24 cellular contexts compared by ENCODE assay signal in genomic region chr11:112106070-112106469, GRCh38. TPM values are rescaled to one million over a fixed set of nuclear protein-coding genes. Genes with fewer than 3 reads are reported as not detected.
DNase-seq lines count a peak whose midpoint lies in the region; ATAC-seq and TF ChIP-seq lines count a peak whose summit lies in the region.
"Had no signal": no experiment of that assay in that cellular context is flagged by ENCODE, and none has a peak within 500 bp of the region (broad histone marks: within the 10 kb centered on the region; RNA-seq: fewer than 3 reads in every experiment).

No MANE protein-coding gene starts in this region.

- H3K27ac ChIP-seq in HCT116 (ENCODE audit: low read depth, low read length) (no peak overlapping the region; the same call in 1 of the 2 replicates), PC-3 (ENCODE audit: low read length) (no peak overlapping the region)
- H3K27ac ChIP-seq: A549, HL-60 had no signal

- no peak overlapping the region for H2AFZ ChIP-seq in HCT116 (ENCODE audit: low read depth, low read length, poor library complexity, severe bottlenecking)
- H2AFZ ChIP-seq in PC-3 (ENCODE audit: low read length) = peak overlapping the region; percentile 21; the same call in 1 of the 2 replicates

- TF ChIP-seq CTCF in HCT116 (IDR thresholded peaks at IDR 0.05 in 2 of 3, conservative IDR thresholded peaks at IDR 0.05 in 1 of 3; ENCODE audit: borderline replicate concordance in 1 of 3, insufficient read depth in 1 of 3, low read depth in 2 of 3, low read length in 2 of 3) (no peak), PC-3 (conservative IDR thresholded peaks at IDR 0.05; ENCODE audit: low read depth, low read length) (no peak), epithelial cell of esophagus (IDR thresholded peaks at IDR 0.05; ENCODE audit: insufficient read depth, low read depth, low read length, missing control alignments) (no peak)

- H3K4me1 ChIP-seq in HCT116 (ENCODE audit: control insufficient read depth in 1 of 2, insufficient read depth in 2 of 2, low read length in 2 of 2) (peaks cover 5 to 35% of the 10 kb centered on the region in 2 experiments; a peak in 3 of 4 replicates), PC-3 (ENCODE audit: insufficient read depth, low read length) (peaks cover 11% of the 10 kb centered on the region; the same call in 1 of the 2 replicates)
- H3K4me1 ChIP-seq: A549, HAP-1 had no signal

- intact Hi-C loops in HCT116 (cut with micrococcal nuclease) (no loop called here), PC-3 (cut with micrococcal nuclease) (no loop called here)

- no peaks in the 10 kb centered on the region for H3K9me3 Mint-ChIP-seq in natural killer cell treated with Interleukin-12 subunit alpha and Interleukin-12 subunit beta and Interleukin-15 and Interleukin-18, amount 100 ng/mL, for 72 hours
- H3K9me3 Mint-ChIP-seq: T-cell had no signal

- no peaks in the 10 kb centered on the region for H3F3A ChIP-seq in PC-3 (ENCODE audit: low read length, unreplicated experiment)

- DNase-seq in HCT116 (ENCODE audit: low read depth, low spot score) (no peak), PC-3 (peak; percentile 73), epithelial cell of esophagus (ENCODE audit: low read depth) (peak; percentile 53), kidney tubule cell (ENCODE audit: low spot score) (peak; percentile 76), EL (no peak), C1 segment of cervical spinal cord (lab: John Stamatoyannopoulos, UW) (no peak)
- no peak for DNase-seq in natural killer cell treated with Interleukin-12 subunit alpha and Interleukin-12 subunit beta and Interleukin-15 and Interleukin-18, amount 100 ng/mL, for 72 hours (ENCODE audit: low spot score)
- DNase-seq: GOT3, Karpas-422, NCI-H1092 treated with DMSO at 0.1 percent for 48 hours, NCI-H1436, NCI-H187, NCI-H2171 treated with DMSO at 0.1 percent for 48 hours, NCI-H446, NCI-H524 treated with DMSO at 0.1 percent for 48 hours, NCI-H774, SHP77, T-cell had no signal

- RAD21 ChIA-PET in HCT116 (lab: Charles Lee; ENCODE audit: low non-redundant PET in 1 of 2, low total read pairs in 2 of 2, uncharacterized antibody in 2 of 2, unreplicated experiment in 2 of 2) = no interaction called here

- no peaks in the 10 kb centered on the region for H3K27me3 ChIP-seq in HCT116 (ENCODE audit: insufficient read depth, low read length)
- no peaks in the 10 kb centered on the region for H3K27me3 ChIP-seq in PC-3 (ENCODE audit: low read length)

- no peak for TF ChIP-seq RAD21 in HCT116 (IDR thresholded peaks at IDR 0.05; ENCODE audit: low read depth)

- H3K36me3 Mint-ChIP-seq in natural killer cell treated with Interleukin-12 subunit alpha and Interleukin-12 subunit beta and Interleukin-15 and Interleukin-18, amount 100 ng/mL, for 72 hours = no peaks in the 10 kb centered on the region

- H3K9me3 ChIP-seq in HCT116 (ENCODE audit: control insufficient read depth in 1 of 2, insufficient read depth in 1 of 2, low read depth in 1 of 2, low read length in 2 of 2) (no peaks in the 10 kb centered on the region), PC-3 (ENCODE audit: low read length) (no peaks in the 10 kb centered on the region)
- H3K9me3 ChIP-seq: A549, HAP-1 had no signal

- H4K20me1 ChIP-seq in HCT116 (ENCODE audit: insufficient read depth) (no peaks in the 10 kb centered on the region), PC-3 (ENCODE audit: low read length) (no peaks in the 10 kb centered on the region)

- no peaks in the 10 kb centered on the region for H3K4me1 Mint-ChIP-seq in natural killer cell treated with Interleukin-12 subunit alpha and Interleukin-12 subunit beta and Interleukin-15 and Interleukin-18, amount 100 ng/mL, for 72 hours (ENCODE audit: low read depth in 2 of 2)
- H3K4me1 Mint-ChIP-seq: B cell, T-cell had no signal

- no peak overlapping the region for H3K4me3 Mint-ChIP-seq in natural killer cell treated with Interleukin-12 subunit alpha and Interleukin-12 subunit beta and Interleukin-15 and Interleukin-18, amount 100 ng/mL, for 72 hours
- H3K4me3 Mint-ChIP-seq: B cell, CD14-positive monocyte, T-cell had no signal

- H3K4me2 ChIP-seq in HCT116 (ENCODE audit: low read length) (peak overlapping the region; percentile 62), PC-3 (ENCODE audit: low read length) (peak overlapping the region; percentile 60)
- H3K4me2 ChIP-seq: A549 had no signal

- CTCF ChIA-PET in HCT116 (lab: Charles Lee) (interaction anchor here (1.2 kb wide), 1 partner anchor 174 kb away, joined by 3 read pairs; no protein-coding TSS in a partner anchor), PC-3 (lab: Charles Lee) (interaction anchor here (1.1 kb wide), 1 partner anchor 174 kb away, joined by 3 read pairs; no protein-coding TSS in a partner anchor)

- H3K27ac Mint-ChIP-seq in natural killer cell treated with Interleukin-12 subunit alpha and Interleukin-12 subunit beta and Interleukin-15 and Interleukin-18, amount 100 ng/mL, for 72 hours = no peak overlapping the region
- H3K27ac Mint-ChIP-seq: B cell, CD14-positive monocyte, T-cell had no signal

- H3K9ac ChIP-seq in HCT116 (ENCODE audit: low read length) (peak overlapping the region; percentile 34; the same call in 1 of the 2 replicates), PC-3 (ENCODE audit: low read length) (no peak overlapping the region)

- H3K36me3 ChIP-seq in HCT116 (ENCODE audit: control insufficient read depth in 1 of 2, insufficient read depth in 2 of 2, low read length in 2 of 2) (no peaks in the 10 kb centered on the region), PC-3 (ENCODE audit: low read depth, low read length) (no peaks in the 10 kb centered on the region)
- H3K36me3 ChIP-seq: HAP-1 had no signal

- BruUV-seq in HCT116 (replicated peaks; lab: Mats Ljungman, UMichigan) = no TSS peak
- BruUV-seq in PC-3 (replicated peaks; lab: Mats Ljungman, UMichigan) = no TSS peak

- ATAC-seq in HCT116 = peak; percentile 82
- ATAC-seq in PC-3 = peak; percentile 97
- no peak for ATAC-seq in natural killer cell treated with Interleukin-12 subunit alpha and Interleukin-12 subunit beta and Interleukin-15 and Interleukin-18, amount 100 ng/mL, for 72 hours
- ATAC-seq: A549, T-cell had no signal

- no peaks in the 10 kb centered on the region for H3K79me2 ChIP-seq in HCT116 (ENCODE audit: insufficient read depth, low read length)
- H3K79me2 ChIP-seq in PC-3 (ENCODE audit: low read length) = no peaks in the 10 kb centered on the region

- POLR2A ChIA-PET in HCT116 (lab: Charles Lee) = no interaction called here
- POLR2A ChIA-PET in PC-3 (lab: Charles Lee; ENCODE audit: unreplicated experiment) = interaction anchor here (0.6 kb wide), 1 partner anchor 26 kb away, joined by 27 read pairs; no protein-coding TSS in a partner anchor

- TF ChIP-seq POLR2A in HCT116 (IDR thresholded peaks at IDR 0.05; ENCODE audit: borderline replicate concordance, extremely low read depth, insufficient read depth, insufficient read length) = no peak

- H3K4me3 ChIP-seq in HCT116 (replicated peaks in 1 of 2; ENCODE audit: low read depth in 1 of 2, low read length in 2 of 2) (0 out of 4 replicates have a peak overlapping the region, but pooled peaks of 1 of the 2 experiments have one; percentile 24), PC-3 (ENCODE audit: low read length) (no peak overlapping the region), epithelial cell of esophagus (ENCODE audit: low read length) (no peak overlapping the region)
- H3K4me3 ChIP-seq: A549, HAP-1 had no signal

- H3K9me2 ChIP-seq in HCT116 (ENCODE audit: insufficient read depth) (no peaks in the 10 kb centered on the region), PC-3 (replicated peaks; ENCODE audit: low read length) (no peaks in the 10 kb centered on the region)

- H3K27me3 Mint-ChIP-seq in natural killer cell treated with Interleukin-12 subunit alpha and Interleukin-12 subunit beta and Interleukin-15 and Interleukin-18, amount 100 ng/mL, for 72 hours = no peaks in the 10 kb centered on the region
- H3K27me3 Mint-ChIP-seq: B cell, T-cell had no signal

TF ChIP-seq in HCT116, 20 proteins besides CTCF, POLR2A, EP300 and RAD21 (continues in another document):
- TF ChIP-seq SP1 (IDR thresholded peaks at IDR 0.05; ENCODE audit: low read depth) = 0 out of 2 replicates have a peak, but pooled peaks have one; percentile 23
- TF ChIP-seq, protein P1, sequence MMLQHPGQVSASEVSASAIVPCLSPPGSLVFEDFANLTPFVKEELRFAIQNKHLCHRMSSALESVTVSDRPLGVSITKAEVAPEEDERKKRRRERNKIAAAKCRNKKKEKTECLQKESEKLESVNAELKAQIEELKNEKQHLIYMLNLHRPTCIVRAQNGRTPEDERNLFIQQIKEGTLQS (IDR thresholded peaks at IDR 0.05) = no peak
- 0 out of 2 replicates have a peak, but pooled peaks have one; percentile 22 for TF ChIP-seq CBX3 (IDR thresholded peaks at IDR 0.05; ENCODE audit: low read depth)
- TF ChIP-seq, protein P2, sequence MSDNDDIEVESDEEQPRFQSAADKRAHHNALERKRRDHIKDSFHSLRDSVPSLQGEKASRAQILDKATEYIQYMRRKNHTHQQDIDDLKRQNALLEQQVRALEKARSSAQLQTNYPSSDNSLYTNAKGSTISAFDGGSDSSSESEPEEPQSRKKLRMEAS (IDR thresholded peaks at IDR 0.05) = no peak
- TF ChIP-seq EZH2 (IDR thresholded peaks at IDR 0.05) = no peak
- no peak for TF ChIP-seq EZH2phosphoT487 (IDR thresholded peaks at IDR 0.05; ENCODE audit: borderline replicate concordance)
- TF ChIP-seq JUND (IDR thresholded peaks at IDR 0.05) = peak; percentile 34; the same call in 1 of the 2 replicates

RNA-seq across cellular contexts. Expression of gene SDHD, which starts 19.4 kb away (rescaled TPM):
- total RNA-seq in HCT116 (2021; ENCODE audit: unreplicated experiment) (129 TPM), PC-3 (2014; rRNA removed) (139 and 184 TPM in 2 replicates)
- polyA plus RNA-seq in HCT116 (2012) = 160 and 163 TPM in 2 replicates
- total RNA-seq in natural killer cell treated with Interleukin-12 subunit alpha and Interleukin-12 subunit beta and Interleukin-15 and Interleukin-18, amount 100 ng/mL, for 72 hours = 10 to 100 TPM; 71.2 to 82.3 TPM

RNA-seq across cellular contexts. Expression of gene TIMM8B, which starts 19.5 kb away (rescaled TPM):
- total RNA-seq in HCT116 (2021; ENCODE audit: unreplicated experiment) = 62.1 TPM
- polyA plus RNA-seq in HCT116 (2012) = 63.5 and 73.7 TPM in 2 replicates
- 210 and 238 TPM in 2 replicates for total RNA-seq in PC-3 (2014; rRNA removed)
- total RNA-seq in natural killer cell treated with Interleukin-12 subunit alpha and Interleukin-12 subunit beta and Interleukin-15 and Interleukin-18, amount 100 ng/mL, for 72 hours = 10 to 100 TPM; 54.6 to 71.1 TPM

RNA-seq across cellular contexts. Expression of gene NKAPD1, which starts 32.0 kb away (rescaled TPM):
- total RNA-seq in HCT116 (2021; ENCODE audit: unreplicated experiment) (19.4 TPM), PC-3 (2014; rRNA removed) (19.4 and 34.3 TPM in 2 replicates)
- 10.9 and 15.5 TPM in 2 replicates for polyA plus RNA-seq in HCT116 (2012)
- 10 to 100 TPM; 15.8 to 21.1 TPM for total RNA-seq in natural killer cell treated with Interleukin-12 subunit alpha and Interleukin-12 subunit beta and Interleukin-15 and Interleukin-18, amount 100 ng/mL, for 72 hours

RNA-seq across cellular contexts. Expression of gene PIH1D2, which starts 32.3 kb away (rescaled TPM):
- total RNA-seq in HCT116 (2021; ENCODE audit: unreplicated experiment) = 1.6 TPM
- polyA plus RNA-seq in HCT116 (2012) = 0.55 and 0.72 TPM in 2 replicates
- total RNA-seq in PC-3 (2014; rRNA removed) = 0.75 and 1.7 TPM in 2 replicates
- total RNA-seq in natural killer cell treated with Interleukin-12 subunit alpha and Interleukin-12 subunit beta and Interleukin-15 and Interleukin-18, amount 100 ng/mL, for 72 hours = under 1 TPM in 1 of 2 donors, not detected in 1; 0.48 TPM
- polyA plus RNA-seq: CD14-positive monocyte had no signal

RNA-seq across cellular contexts. Expression of gene IL18, which starts 57.8 kb away (rescaled TPM):
- 112 TPM for total RNA-seq in HCT116 (2021; ENCODE audit: unreplicated experiment)
- 64.3 and 75.5 TPM in 2 replicates for polyA plus RNA-seq in HCT116 (2012)
- 53.6 and 61.6 TPM in 2 replicates for total RNA-seq in PC-3 (2014; rRNA removed)
- total RNA-seq in natural killer cell treated with Interleukin-12 subunit alpha and Interleukin-12 subunit beta and Interleukin-15 and Interleukin-18, amount 100 ng/mL, for 72 hours = 1 to 10 TPM; 1.3 to 4.6 TPM
- total RNA-seq: RPMI7951 had no signal

Comparison
In these comparisons a context has a peak if more than half of its experiments do, and no peak if none do; other contexts are left out.
1. ATAC-seq: peak in HCT116 (single experiment) and PC-3 (single experiment); none in natural killer cell treated with Interleukin-12 subunit alpha and Interleukin-12 subunit beta and Interleukin-15 and Interleukin-18, amount 100 ng/mL, for 72 hours (0 of 2).
2. DNase-seq: peak in PC-3 (single experiment), epithelial cell of esophagus (single experiment) and kidney tubule cell (single experiment); none in HCT116 (single experiment), EL (single experiment), C1 segment of cervical spinal cord (0 of 14) and natural killer cell treated with Interleukin-12 subunit alpha and Interleukin-12 subunit beta and Interleukin-15 and Interleukin-18, amount 100 ng/mL, for 72 hours (single experiment).